9 cellular contexts compared by ENCODE assay signal in the genomic region with DNA sequence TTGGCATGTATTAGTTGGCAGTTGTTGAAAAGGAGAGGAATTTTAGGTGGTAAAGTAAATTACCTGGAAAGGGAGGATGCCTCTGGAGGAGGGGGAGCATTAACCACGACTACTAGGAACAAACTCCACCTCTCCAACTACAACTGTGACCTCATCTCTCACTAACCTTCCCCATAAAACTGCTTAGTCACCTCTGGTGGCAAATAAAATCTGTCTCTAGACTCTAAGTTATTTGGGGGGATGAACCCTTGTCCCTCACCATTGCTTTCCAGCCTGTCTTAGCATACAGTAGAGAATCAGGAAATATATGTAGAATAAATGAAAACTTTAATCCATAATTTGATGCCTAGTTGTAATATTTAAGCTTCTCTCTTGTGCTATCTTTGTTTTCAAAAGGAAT. TPM values are rescaled to one million over a fixed set of nuclear protein-coding genes. Genes with fewer than 3 reads are reported as not detected.
DNase-seq lines count a peak whose midpoint lies in the region; ATAC-seq and TF ChIP-seq lines count a peak whose summit lies in the region.
"Had no signal": no experiment of that assay in that cellular context is flagged by ENCODE, and none has a peak within 500 bp of the region (broad histone marks: within the 10 kb centered on the region; RNA-seq: fewer than 3 reads in every experiment).

No MANE protein-coding gene starts in this region.

- H3K9me3 Mint-ChIP-seq in WTC11 (peaks cover 14% of the 10 kb centered on the region), immature natural killer cell (peaks cover 0 to 8% (median under 1%) of the 10 kb centered on the region in 6 donors)

- H3K36me3 Mint-ChIP-seq in WTC11 (0 out of 2 replicates have a peak, but pooled peaks cover 2% of the 10 kb centered on the region), immature natural killer cell (peaks cover 0 to 11% (median 0%) of the 10 kb centered on the region in 3 donors)

- peak overlapping the region; percentile 42; the same call in 1 of the 2 replicates for H3K27ac Mint-ChIP-seq in WTC11
- H3K27ac Mint-ChIP-seq in immature natural killer cell, result no peak overlapping the region
- H3K27ac Mint-ChIP-seq: stimulated activated naive CD8-positive, alpha-beta T cell treated with anti-CD3 and anti-CD28 coated beads, Interleukin-15, Interleukin-2, amounts not matched to agents 100 ng/mL and 50 ng/mL, for 24 hours had no signal

- peak; percentile 49 for ATAC-seq in WTC11

- DNase-seq in AG20443 (ENCODE audit: low spot score) (peak; percentile 53), HS-5 (ENCODE audit: low read depth) (peak; percentile 49), WTC11 (ENCODE audit: low spot score) (no peak), iPS-NIHi11 (ENCODE audit: low spot score) (peak; percentile 24), NCI-H2196 (lab: John Stamatoyannopoulos, UW; ENCODE audit: unreplicated experiment) (no peak), NCI-H187 treated with DMSO at 0.1 percent for 48 hours (lab: John Stamatoyannopoulos, UW) (no peak), HuH-7.5 (ENCODE audit: low spot score) (no peak), immature natural killer cell (no peak)

- no peak for TF ChIP-seq CTCF in WTC11 (IDR thresholded peaks at IDR 0.05)

- H3K4me1 Mint-ChIP-seq in WTC11 (peaks cover 9% of the 10 kb centered on the region), immature natural killer cell (peaks cover 10 to 23% of the 10 kb centered on the region in 2 donors)

- POLR2A ChIA-PET in WTC11 (lab: Charles Lee), result no interaction called here

- H3K4me3 Mint-ChIP-seq in WTC11 (no peak overlapping the region), immature natural killer cell (no peak overlapping the region)

- CTCF ChIA-PET in WTC11 (lab: Charles Lee), result interaction anchor here (0.5 to 2.3 kb wide), 39 partner anchors 10 to 474 kb away, joined by 3 to 17 read pairs (median 4); a partner anchor contains a TSS

- H3K27me3 Mint-ChIP-seq in WTC11 (ENCODE audit: low read depth) (no peaks in the 10 kb centered on the region), immature natural killer cell (ENCODE audit: low read depth in 3 of 3) (peaks cover 0 to 5% (median 2%) of the 10 kb centered on the region in 3 donors)

TF ChIP-seq in WTC11, 78 proteins besides CTCF, POLR2A, EP300 and RAD21:
- TF ChIP-seq ATF1 (CRISPR knock-in tag; IDR thresholded peaks at IDR 0.05) (no peak), KAT7 (CRISPR knock-in tag; IDR thresholded peaks at IDR 0.05; ENCODE audit: borderline replicate concordance) (no peak), FOXJ3 (CRISPR knock-in tag; IDR thresholded peaks at IDR 0.05; ENCODE audit: borderline replicate concordance) (no peak), RORB (CRISPR knock-in tag; IDR thresholded peaks at IDR 0.05) (no peak), JAZF1 (CRISPR knock-in tag; IDR thresholded peaks at IDR 0.05) (no peak), ZNF232 (CRISPR knock-in tag; IDR thresholded peaks at IDR 0.05) (no peak), TEAD1 (CRISPR knock-in tag; IDR thresholded peaks at IDR 0.05) (no peak)
- TF ChIP-seq, protein P1, sequence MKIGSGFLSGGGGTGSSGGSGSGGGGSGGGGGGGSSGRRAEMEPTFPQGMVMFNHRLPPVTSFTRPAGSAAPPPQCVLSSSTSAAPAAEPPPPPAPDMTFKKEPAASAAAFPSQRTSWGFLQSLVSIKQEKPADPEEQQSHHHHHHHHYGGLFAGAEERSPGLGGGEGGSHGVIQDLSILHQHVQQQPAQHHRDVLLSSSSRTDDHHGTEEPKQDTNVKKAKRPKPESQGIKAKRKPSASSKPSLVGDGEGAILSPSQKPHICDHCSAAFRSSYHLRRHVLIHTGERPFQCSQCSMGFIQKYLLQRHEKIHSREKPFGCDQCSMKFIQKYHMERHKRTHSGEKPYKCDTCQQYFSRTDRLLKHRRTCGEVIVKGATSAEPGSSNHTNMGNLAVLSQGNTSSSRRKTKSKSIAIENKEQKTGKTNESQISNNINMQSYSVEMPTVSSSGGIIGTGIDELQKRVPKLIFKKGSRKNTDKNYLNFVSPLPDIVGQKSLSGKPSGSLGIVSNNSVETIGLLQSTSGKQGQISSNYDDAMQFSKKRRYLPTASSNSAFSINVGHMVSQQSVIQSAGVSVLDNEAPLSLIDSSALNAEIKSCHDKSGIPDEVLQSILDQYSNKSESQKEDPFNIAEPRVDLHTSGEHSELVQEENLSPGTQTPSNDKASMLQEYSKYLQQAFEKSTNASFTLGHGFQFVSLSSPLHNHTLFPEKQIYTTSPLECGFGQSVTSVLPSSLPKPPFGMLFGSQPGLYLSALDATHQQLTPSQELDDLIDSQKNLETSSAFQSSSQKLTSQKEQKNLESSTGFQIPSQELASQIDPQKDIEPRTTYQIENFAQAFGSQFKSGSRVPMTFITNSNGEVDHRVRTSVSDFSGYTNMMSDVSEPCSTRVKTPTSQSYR (CRISPR knock-in tag; IDR thresholded peaks at IDR 0.05), result no peak
- TF ChIP-seq, protein P2, sequence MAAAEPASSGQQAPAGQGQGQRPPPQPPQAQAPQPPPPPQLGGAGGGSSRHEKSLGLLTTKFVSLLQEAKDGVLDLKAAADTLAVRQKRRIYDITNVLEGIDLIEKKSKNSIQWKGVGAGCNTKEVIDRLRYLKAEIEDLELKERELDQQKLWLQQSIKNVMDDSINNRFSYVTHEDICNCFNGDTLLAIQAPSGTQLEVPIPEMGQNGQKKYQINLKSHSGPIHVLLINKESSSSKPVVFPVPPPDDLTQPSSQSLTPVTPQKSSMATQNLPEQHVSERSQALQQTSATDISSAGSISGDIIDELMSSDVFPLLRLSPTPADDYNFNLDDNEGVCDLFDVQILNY (CRISPR knock-in tag; IDR thresholded peaks at IDR 0.05), result no peak

RNA-seq across cellular contexts. Expression of a gene that starts 27.6 kb away (rescaled TPM):
- total RNA-seq in WTC11 (2021), result 39.0 to 43.6 TPM (median 43.5 TPM) in 3 replicates
- not detected for polyA plus RNA-seq in immature natural killer cell

Comparison
In these comparisons a context has a peak if more than half of its experiments do, and no peak if none do; other contexts are left out.
1. DNase-seq: peak in AG20443 (single experiment), HS-5 (single experiment) and iPS-NIHi11 (single experiment); none in WTC11 (single experiment), NCI-H2196 (single experiment), NCI-H187 treated with DMSO at 0.1 percent for 48 hours (single experiment), HuH-7.5 (single experiment) and immature natural killer cell (0 of 3).